In the genomic region with DNA sequence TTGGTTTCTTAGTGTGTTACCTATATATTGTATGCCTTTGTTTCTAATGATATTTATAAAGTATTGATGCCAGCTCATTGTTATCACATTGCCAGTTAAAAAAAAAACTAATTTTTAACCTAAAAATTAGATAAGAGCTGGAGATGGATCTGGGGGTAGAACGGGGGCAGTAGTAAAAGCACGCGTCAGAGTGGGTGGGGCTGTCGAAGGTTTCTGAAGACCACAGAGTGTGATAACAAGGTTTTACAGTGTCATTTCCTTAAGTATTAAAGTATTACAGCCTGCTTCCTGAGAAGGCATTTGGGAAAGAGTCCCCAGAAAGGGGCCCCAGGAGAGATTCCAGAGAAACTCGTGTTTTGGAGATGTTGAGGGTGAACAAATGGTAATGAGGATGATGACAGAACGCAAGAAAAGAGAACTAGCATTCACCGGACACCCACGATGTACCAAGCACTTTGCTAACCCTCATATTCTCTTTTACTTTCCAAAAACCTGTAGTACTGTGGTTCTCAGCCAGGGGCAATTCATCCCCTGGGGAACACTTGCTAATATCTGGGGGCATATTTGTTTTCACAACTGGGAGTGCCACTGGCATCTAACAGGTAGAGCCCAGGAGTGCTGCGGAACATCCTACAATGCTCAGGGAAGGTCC, we compare ENCODE assay signal across 8 cellular contexts. TPM values are rescaled to one million over a fixed set of nuclear protein-coding genes. Genes with fewer than 3 reads are reported as not detected.
"Had no signal": no experiment of that assay in that cellular context is flagged by ENCODE, and none has a peak within 500 bp of the region (broad histone marks: within the 10 kb centered on the region; RNA-seq: fewer than 3 reads in every experiment).

No MANE protein-coding gene starts in this region.

RNA-seq across cellular contexts. Expression of a gene that starts 1.2 kb away (rescaled TPM):
- total RNA-seq: activated CD4-positive, alpha-beta T cell treated with anti-CD3 and anti-CD28 coated beads, Interleukin-2, amount 10 ng/mL, durations not matched to agents 7 days and 5 days; activated T-helper 2 cell treated with anti-CD3 and anti-CD28 coated beads, Interferon-gamma antibody, Interleukin-2, Interleukin-4, amounts not matched to agents 10 μg/mL and 5 μg/mL and 100 μg/mL, durations not matched to agents 14 hours and 24 hours and 36 hours; foreskin keratinocyte; kidney epithelial cell; myocyte had no signal
- polyA plus RNA-seq: foreskin keratinocyte had no signal

RNA-seq across cellular contexts. Expression of a gene that starts 30.8 kb away (rescaled TPM):
- total RNA-seq: activated CD4-positive, alpha-beta memory T cell treated with anti-CD3 and anti-CD28 coated beads, Interleukin-2, amount 10 ng/mL, durations not matched to agents 7 days and 5 days; activated CD4-positive, alpha-beta T cell treated with anti-CD3 and anti-CD28 coated beads, Interleukin-2, amount 10 ng/mL, durations not matched to agents 7 days and 5 days; activated T-helper 2 cell treated with anti-CD3 and anti-CD28 coated beads, Interferon-gamma antibody, Interleukin-2, Interleukin-4, amounts not matched to agents 10 μg/mL and 5 μg/mL and 100 μg/mL, durations not matched to agents 14 hours and 24 hours and 36 hours; foreskin keratinocyte; kidney epithelial cell; myocyte had no signal
- polyA plus RNA-seq: foreskin keratinocyte had no signal

RNA-seq across cellular contexts. Expression of a gene that starts 45.2 kb away (rescaled TPM):
- total RNA-seq: activated CD4-positive, alpha-beta memory T cell treated with anti-CD3 and anti-CD28 coated beads, Interleukin-2, amount 10 ng/mL, durations not matched to agents 7 days and 5 days; activated CD4-positive, alpha-beta T cell treated with anti-CD3 and anti-CD28 coated beads, Interleukin-2, amount 10 ng/mL, durations not matched to agents 7 days and 5 days; activated T-helper 2 cell treated with anti-CD3 and anti-CD28 coated beads, Interferon-gamma antibody, Interleukin-2, Interleukin-4, amounts not matched to agents 10 μg/mL and 5 μg/mL and 100 μg/mL, durations not matched to agents 14 hours and 24 hours and 36 hours; occipital lobe; sigmoid colon had no signal

RNA-seq across cellular contexts. Expression of a gene that starts 59.6 kb away (rescaled TPM):
- total RNA-seq: activated T-helper 2 cell treated with anti-CD3 and anti-CD28 coated beads, Interferon-gamma antibody, Interleukin-2, Interleukin-4, amounts not matched to agents 10 μg/mL and 5 μg/mL and 100 μg/mL, durations not matched to agents 14 hours and 24 hours and 36 hours had no signal
